In genomic region chr14:73714656-73715081, GRCh38 we compare ENCODE assay signal across 8 cellular contexts. TPM values are rescaled to one million over a fixed set of nuclear protein-coding genes. Genes with fewer than 3 reads are reported as not detected.
A peak's percentile ranks its signal among the peaks of the same experiment; 100 is the strongest.
DNase-seq lines count a peak whose midpoint lies in the region; ATAC-seq and TF ChIP-seq lines count a peak whose summit lies in the region.

No MANE protein-coding gene starts in this region.

- peak overlapping the region; percentile 88 to 98 (median 90) for H3K27ac Mint-ChIP-seq in nephron

- H3K9me3 ChIP-seq in colonic mucosa: no peaks in the 10 kb centered on the region

- peak overlapping the region; percentile 89 to 93 (median 92) for H3K4me3 Mint-ChIP-seq in nephron

- peaks cover 35% of the 10 kb centered on the region for H3K36me3 Mint-ChIP-seq in nephron (ENCODE audit: low read depth)

- peaks cover 52% of the 10 kb centered on the region for H3K4me1 Mint-ChIP-seq in nephron

- peak overlapping the region; percentile 80 for H3K4me3 ChIP-seq in AG04449 (ENCODE audit: low read depth, low read length)
- H3K4me3 ChIP-seq in colonic mucosa: peak overlapping the region; percentile 87

- H3K27ac ChIP-seq in colonic mucosa: no peak overlapping the region

- TF ChIP-seq CTCF in AG04449 (IDR thresholded peaks at IDR 0.05; ENCODE audit: insufficient read depth, low read length, missing control alignments) (no peak), colonic mucosa (IDR thresholded peaks at IDR 0.05) (no peak), nephron (IDR thresholded peaks at IDR 0.05; ENCODE audit: unreplicated experiment in 3 of 3) (no peak)

- no peaks in the 10 kb centered on the region for H3K27me3 ChIP-seq in colonic mucosa

- H3K27me3 Mint-ChIP-seq in nephron (ENCODE audit: low read depth): no peaks in the 10 kb centered on the region

- CTCF ChIA-PET in AG04449 (lab: Yijun Ruan, JAX): interaction anchor here (4.0 kb wide), 1 partner anchor 14 kb away, joined by 35 read pairs; no protein-coding TSS in a partner anchor

- peak; percentile 11 for ATAC-seq in GM18867 (IDR thresholded peaks at IDR 0.05; ENCODE audit: unreplicated experiment)
- ATAC-seq in HG03521 (IDR thresholded peaks at IDR 0.05; ENCODE audit: unreplicated experiment): no peak

- H3K9ac ChIP-seq in colonic mucosa (ENCODE audit: low read depth in 2 of 2, low read length in 2 of 2): no peak overlapping the region

- POLR2A ChIA-PET in AG04449 (lab: Yijun Ruan, JAX): no interaction called here

- H3K9me3 Mint-ChIP-seq in nephron: no peaks in the 10 kb centered on the region

- H3K36me3 ChIP-seq in colonic mucosa: peaks cover 4% of the 10 kb centered on the region

- no peaks in the 10 kb centered on the region for H3K4me1 ChIP-seq in colonic mucosa

- intact Hi-C loops in colonic mucosa (cut with DNase I): loop anchor here (10.0 kb wide), 1 partner anchor 70 kb away; the partner anchor contains the start of gene DNAL1

- DNase-seq in AG04449 (ENCODE audit: low read depth, low spot score): no peak
- DNase-seq in NCI-H526 treated with DMSO at 0.1 percent for 48 hours (lab: John Stamatoyannopoulos, UW): peak; percentile 83
- no peak for DNase-seq in colonic mucosa
- no peak for DNase-seq in UCSD-AML1 (lab: John Stamatoyannopoulos, UW; ENCODE audit: unreplicated experiment)
- DNase-seq in GDM1 (lab: John Stamatoyannopoulos, UW): no peak

RNA-seq across cellular contexts. Expression of gene PNMA1, which starts 0.5 kb away (rescaled TPM):
- total RNA-seq in colonic mucosa: 10 to 100 TPM; 13.4 to 28.3 TPM
